9 cellular contexts compared by ENCODE assay signal in genomic region chr19:40286235-40286530, GRCh38. TPM values are rescaled to one million over a fixed set of nuclear protein-coding genes. Genes with fewer than 3 reads are reported as not detected.
DNase-seq lines count a peak whose midpoint lies in the region; ATAC-seq and TF ChIP-seq lines count a peak whose summit lies in the region.
"Had no signal": no experiment of that assay in that cellular context is flagged by ENCODE, and none has a peak within 500 bp of the region (broad histone marks: within the 10 kb centered on the region; RNA-seq: fewer than 3 reads in every experiment).

No MANE protein-coding gene starts in this region.

- H3K9ac ChIP-seq in Karpas-422 (ENCODE audit: low read length): peak overlapping the region; percentile 72
- no peak overlapping the region for H3K9ac ChIP-seq in colonic mucosa (ENCODE audit: low read depth in 2 of 2, low read length in 2 of 2)
- no peak overlapping the region for H3K9ac ChIP-seq in neuronal stem cell (ENCODE audit: low read depth, low read length, poor library complexity)

- ATAC-seq in CD4-positive, CD25-positive, alpha-beta regulatory T cell (ENCODE audit: low read depth in 2 of 2): no peak
- ATAC-seq in GM19463 (IDR thresholded peaks at IDR 0.05; ENCODE audit: unreplicated experiment) (no peak), sciatic nerve (no peak)

- H3K4ac ChIP-seq in neuronal stem cell (ENCODE audit: low read length): no peak overlapping the region

- H3K4me3 ChIP-seq in CD4-positive, CD25-positive, alpha-beta regulatory T cell (ENCODE audit: low read depth, low read length): no peak overlapping the region
- peak overlapping the region; percentile 64 for H3K4me3 ChIP-seq in Karpas-422 (ENCODE audit: low read length)
- no peak overlapping the region for H3K4me3 ChIP-seq in colonic mucosa
- no peak overlapping the region for H3K4me3 ChIP-seq in neuronal stem cell (ENCODE audit: low read length in 2 of 2)

- H3K23ac ChIP-seq in neuronal stem cell (ENCODE audit: low read depth, low read length, poor library complexity): no peak overlapping the region

- peak overlapping the region; percentile 83 for H3K4me2 ChIP-seq in Karpas-422 (ENCODE audit: low read depth, low read length, poor library complexity, severe bottlenecking)
- H3K4me2 ChIP-seq in neuronal stem cell (ENCODE audit: insufficient read depth, low read length, poor library complexity, severe bottlenecking): no peak overlapping the region

- H2AFZ ChIP-seq in Karpas-422 (ENCODE audit: low read length) (no peak overlapping the region), neuronal stem cell (ENCODE audit: low read length) (peak overlapping the region; percentile 82)

- peaks cover 9% of the 10 kb centered on the region; the same call in 1 of the 2 replicates for H4K20me1 ChIP-seq in Karpas-422 (ENCODE audit: insufficient read depth, low read depth, low read length)

- no peak overlapping the region for H2AK5ac ChIP-seq in neuronal stem cell (ENCODE audit: low read depth, low read length)

- no peaks in the 10 kb centered on the region for H3K9me2 ChIP-seq in Karpas-422 (replicated peaks; ENCODE audit: insufficient read depth, low read length)

- no peaks in the 10 kb centered on the region for H3K9me3 ChIP-seq in CD4-positive, CD25-positive, alpha-beta regulatory T cell (ENCODE audit: control insufficient read depth in 2 of 2, low read length in 2 of 2)
- no peaks in the 10 kb centered on the region for H3K9me3 ChIP-seq in Karpas-422 (ENCODE audit: low read length)
- H3K9me3 ChIP-seq in colonic mucosa: no peaks in the 10 kb centered on the region
- no peaks in the 10 kb centered on the region for H3K9me3 ChIP-seq in neuronal stem cell (replicated peaks in 1 of 2; ENCODE audit: control insufficient read depth in 2 of 2, insufficient read depth in 1 of 2, low read depth in 1 of 2, low read length in 2 of 2)

- no peak overlapping the region for H2BK12ac ChIP-seq in neuronal stem cell (ENCODE audit: low read length)

- H3K27ac Mint-ChIP-seq in CD4-positive, CD25-positive, alpha-beta regulatory T cell: peak overlapping the region; percentile 88 to 100 (median 100)

- H3K9me3 Mint-ChIP-seq in CD4-positive, CD25-positive, alpha-beta regulatory T cell: peaks cover 0 to 2% (median 0%) of the 10 kb centered on the region in 7 donors

- H3K14ac ChIP-seq in neuronal stem cell (ENCODE audit: low read length): no peak overlapping the region

- DNase-seq in CD4-positive, CD25-positive, alpha-beta regulatory T cell: no peak
- DNase-seq in Karpas-422: no peak
- no peak for DNase-seq in colonic mucosa
- DNase-seq in neuronal stem cell (ENCODE audit: low spot score): no peak
- no peak for DNase-seq in NOMO-1 treated with dmso at 0.1 percent for 144 hours (lab: John Stamatoyannopoulos, UW; ENCODE audit: unreplicated experiment)
- DNase-seq in sciatic nerve (ENCODE audit: low spot score): no peak
- DNase-seq in NCI-H345 treated with DMSO at 0.1 percent for 48 hours (lab: John Stamatoyannopoulos, UW; ENCODE audit: unreplicated experiment): no peak
- DNase-seq: activated CD8-positive, alpha-beta memory T cell treated with anti-CD3 and anti-CD28 coated beads, Interleukin-2, amount 50 U/mL, for 48 hours had no signal

- peaks cover 12 to 50% (median 21%) of the 10 kb centered on the region in 4 donors for H3K4me1 Mint-ChIP-seq in CD4-positive, CD25-positive, alpha-beta regulatory T cell

- intact Hi-C loops in colonic mucosa (cut with DNase I) (no loop called here), sciatic nerve (cut with DNase I) (no loop called here)

- no peaks in the 10 kb centered on the region for H3K27me3 Mint-ChIP-seq in CD4-positive, CD25-positive, alpha-beta regulatory T cell

- peaks cover 8% of the 10 kb centered on the region for H3K36me3 Mint-ChIP-seq in CD4-positive, CD25-positive, alpha-beta regulatory T cell

- H3K27ac ChIP-seq in CD4-positive, CD25-positive, alpha-beta regulatory T cell (ENCODE audit: insufficient read depth, low read length, poor library complexity, severe bottlenecking): peak overlapping the region; percentile 95
- peak overlapping the region; percentile 84 for H3K27ac ChIP-seq in Karpas-422 (ENCODE audit: low read length)
- peak overlapping the region; percentile 79 for H3K27ac ChIP-seq in colonic mucosa
- H3K27ac ChIP-seq in neuronal stem cell (replicated peaks; ENCODE audit: low read length): no peak overlapping the region

- TF ChIP-seq CTCF in colonic mucosa (IDR thresholded peaks at IDR 0.05): no peak

- no CpG with 5 or more reads among the region's 11 CpGs for WGBS in neuronal stem cell (ENCODE audit: extremely low coverage in 2 of 2, insufficient read length in 2 of 2, insufficient replicate concordance in 1 of 2), 2 donors

- no peak overlapping the region for H4K8ac ChIP-seq in neuronal stem cell (ENCODE audit: low read depth, low read length)

- no peak overlapping the region for H2BK120ac ChIP-seq in neuronal stem cell (ENCODE audit: low read depth, low read length)

- H3K18ac ChIP-seq in neuronal stem cell (ENCODE audit: low read length): no peak overlapping the region

- no peak overlapping the region for H2BK15ac ChIP-seq in neuronal stem cell (ENCODE audit: low read length)

- H3K27me3 ChIP-seq in CD4-positive, CD25-positive, alpha-beta regulatory T cell (ENCODE audit: control insufficient read depth, insufficient read depth, low read length): no peaks in the 10 kb centered on the region
- H3K27me3 ChIP-seq in Karpas-422 (ENCODE audit: low read length): no peaks in the 10 kb centered on the region
- H3K27me3 ChIP-seq in colonic mucosa: no peaks in the 10 kb centered on the region
- H3K27me3 ChIP-seq in neuronal stem cell (ENCODE audit: control insufficient read depth in 3 of 3, insufficient read depth in 3 of 3, low read depth in 1 of 3, low read length in 3 of 3): no peaks in the 10 kb centered on the region

- peaks cover 6% of the 10 kb centered on the region for H3K36me3 ChIP-seq in CD4-positive, CD25-positive, alpha-beta regulatory T cell (ENCODE audit: control insufficient read depth, insufficient read depth, low read length)
- H3K36me3 ChIP-seq in Karpas-422 (ENCODE audit: insufficient read depth, low read length): peaks cover 6% of the 10 kb centered on the region; the same call in 1 of the 2 replicates
- no peaks in the 10 kb centered on the region for H3K36me3 ChIP-seq in colonic mucosa
- peaks cover 4 to 13% of the 10 kb centered on the region in 2 donors for H3K36me3 ChIP-seq in neuronal stem cell (replicated peaks in 1 of 2; ENCODE audit: control insufficient read depth in 2 of 2, insufficient read depth in 2 of 2, low read length in 2 of 2)

- H3K4me3 Mint-ChIP-seq in CD4-positive, CD25-positive, alpha-beta regulatory T cell: peak overlapping the region; percentile 74 to 92 (median 84)

- no peak overlapping the region for H2BK5ac ChIP-seq in neuronal stem cell (ENCODE audit: low read length)

- H3K79me1 ChIP-seq in neuronal stem cell (ENCODE audit: low read depth, low read length): peaks cover 10% of the 10 kb centered on the region

- H4K91ac ChIP-seq in neuronal stem cell (ENCODE audit: low read depth, low read length, poor library complexity): no peak overlapping the region

- peaks cover 34% of the 10 kb centered on the region for H3K4me1 ChIP-seq in CD4-positive, CD25-positive, alpha-beta regulatory T cell (ENCODE audit: control insufficient read depth, insufficient read depth, low read length, poor library complexity, severe bottlenecking)
- H3K4me1 ChIP-seq in Karpas-422 (ENCODE audit: low read length) (peaks cover 45% of the 10 kb centered on the region), colonic mucosa (peaks cover 5% of the 10 kb centered on the region), neuronal stem cell (ENCODE audit: control insufficient read depth in 2 of 2, insufficient read depth in 1 of 2, low read depth in 1 of 2, low read length in 2 of 2) (peaks cover 8 to 11% of the 10 kb centered on the region in 2 donors)

- H3K79me2 ChIP-seq in Karpas-422 (ENCODE audit: low read length): peaks cover 39% of the 10 kb centered on the region

RNA-seq across cellular contexts. Expression of gene AKT2, which starts 1.0 kb away (rescaled TPM):
- 193 TPM for total RNA-seq in CD4-positive, CD25-positive, alpha-beta regulatory T cell
- polyA plus RNA-seq in CD4-positive, CD25-positive, alpha-beta regulatory T cell: 10 to 100 TPM; 16.4 to 26.2 (median 24.8) TPM
- total RNA-seq in Karpas-422 (2014; rRNA removed; shearing (Covaris generic); ENCODE audit: low replicate concordance): 85.9 and 128 TPM in 2 replicates
- total RNA-seq in colonic mucosa (100 to 1,000 TPM in 1 of 2 donors, 10 to 100 TPM in 1; 95.4 to 119 TPM), sciatic nerve (130 TPM)
- 104 TPM for polyA plus RNA-seq in neuronal stem cell (2013, experiment 1 of 2)
- 107 TPM for polyA plus RNA-seq in neuronal stem cell (2013, experiment 2 of 2)

RNA-seq across cellular contexts. Expression of gene CCNP, which starts 59.7 kb away (rescaled TPM):
- total RNA-seq in CD4-positive, CD25-positive, alpha-beta regulatory T cell: 1.2 TPM
- polyA plus RNA-seq in CD4-positive, CD25-positive, alpha-beta regulatory T cell: under 1 TPM in 1 of 4 donors, not detected in 3; 0.13 TPM
- not detected in 2 replicates for total RNA-seq in Karpas-422 (2014; rRNA removed; shearing (Covaris generic); ENCODE audit: low replicate concordance)
- under 1 TPM; 0.50 to 0.64 TPM for total RNA-seq in colonic mucosa
- polyA plus RNA-seq in neuronal stem cell (2013, experiment 1 of 2): 0.66 TPM
- 0.69 TPM for polyA plus RNA-seq in neuronal stem cell (2013, experiment 2 of 2)
- 0.40 TPM for total RNA-seq in sciatic nerve
